In genomic region chr11:2790581-2790925, GRCh38 we compare ENCODE assay signal across 16 cellular contexts.
DNase-seq lines count a peak whose midpoint lies in the region; ATAC-seq and TF ChIP-seq lines count a peak whose summit lies in the region.
"Had no signal": no experiment of that assay in that cellular context is flagged by ENCODE, and none has a peak within 500 bp of the region (broad histone marks: within the 10 kb centered on the region; RNA-seq: fewer than 3 reads in every experiment).

No MANE protein-coding gene starts in this region.

- H3K4me1 Mint-ChIP-seq in activated naive CD4-positive, alpha-beta T cell treated with anti-CD3 and anti-CD28 coated beads, Interleukin-2, amount 50 U/mL, for 24 hours = peaks cover 8% of the 10 kb centered on the region

- H3K27me3 Mint-ChIP-seq in activated naive CD4-positive, alpha-beta T cell treated with anti-CD3 and anti-CD28 coated beads, Interleukin-2, amount 50 U/mL, for 24 hours = no peaks in the 10 kb centered on the region

- H3K4me3 ChIP-seq in lower lobe of right lung (no peak overlapping the region), tibial artery (no peak overlapping the region)

- DNase-seq in activated effector memory CD4-positive, alpha-beta T cell treated with anti-CD3 and anti-CD28 coated beads, Interleukin-2, amount 50 U/mL, for 16 hours = peak; percentile 34
- no peak for DNase-seq in activated effector memory CD4-positive, alpha-beta T cell treated with Interleukin-2 at 50 U/mL for 16 hours
- DNase-seq in lower lobe of right lung (peak; percentile 40), tibial artery (peak; percentile 18 to 45), NCI-H1105 (lab: John Stamatoyannopoulos, UW) (no peak)
- DNase-seq: ACHN; activated CD4-positive, alpha-beta T cell treated with anti-CD3 and anti-CD28 coated beads, Interleukin-2, amount 50 U/mL, for 4 hours; HFFc6; NCI-H1694; NCI-H524 treated with DMSO at 0.1 percent for 48 hours; small intestine had no signal

- H3K4me1 ChIP-seq in lower lobe of right lung (peaks cover 10% of the 10 kb centered on the region), tibial artery (peaks cover 0 to 25% (median 13%) of the 10 kb centered on the region in 4 donors)

- ATAC-seq in lower lobe of right lung (no peak), HG03439 (IDR thresholded peaks at IDR 0.05; ENCODE audit: unreplicated experiment) (no peak), GM19467 (IDR thresholded peaks at IDR 0.05; ENCODE audit: unreplicated experiment) (no peak)
- ATAC-seq: Panc1 had no signal

- no peaks in the 10 kb centered on the region for H3K9me3 Mint-ChIP-seq in activated naive CD4-positive, alpha-beta T cell treated with anti-CD3 and anti-CD28 coated beads, Interleukin-2, amount 50 U/mL, for 24 hours
- H3K9me3 Mint-ChIP-seq: HFFc6; T-helper 1 cell treated with Interleukin-12 subunit alpha and Interleukin-12 subunit beta and Interleukin-4 antibody, amounts not matched to agents 30 μg/mL and 1 μg/mL, for 36 hours had no signal

- H3K9me3 ChIP-seq in lower lobe of right lung (no peaks in the 10 kb centered on the region), tibial artery (peaks cover 0 to 3% (median 0%) of the 10 kb centered on the region in 3 donors)

- H3K36me3 ChIP-seq in lower lobe of right lung (no peaks in the 10 kb centered on the region), tibial artery (no peaks in the 10 kb centered on the region)

- no peak for TF ChIP-seq CTCF in lower lobe of right lung (IDR thresholded peaks at IDR 0.05)
- no peak for TF ChIP-seq CTCF in tibial artery (IDR thresholded peaks at IDR 0.05)

- H3K27me3 ChIP-seq in lower lobe of right lung (ENCODE audit: low read depth) (no peaks in the 10 kb centered on the region), tibial artery (peaks cover 0 to 12% of the 10 kb centered on the region in 2 donors)

- H3K27ac Mint-ChIP-seq in activated naive CD4-positive, alpha-beta T cell treated with anti-CD3 and anti-CD28 coated beads, Interleukin-2, amount 50 U/mL, for 24 hours = no peak overlapping the region
- H3K27ac Mint-ChIP-seq: HFFc6; T-helper 1 cell treated with Interleukin-12 subunit alpha and Interleukin-12 subunit beta and Interleukin-4 antibody, amounts not matched to agents 30 μg/mL and 1 μg/mL, for 36 hours had no signal

- intact Hi-C loops in lower lobe of right lung (cut with DNase I) (no loop called here), tibial artery (cut with DNase I; ENCODE audit: low total_unique reads) (no loop called here)

- H3K36me3 Mint-ChIP-seq in activated naive CD4-positive, alpha-beta T cell treated with anti-CD3 and anti-CD28 coated beads, Interleukin-2, amount 50 U/mL, for 24 hours = peaks cover 5% of the 10 kb centered on the region

- H3K27ac ChIP-seq in lower lobe of right lung (no peak overlapping the region), tibial artery (no peak overlapping the region)

- peak overlapping the region; percentile 61 for H3K4me3 Mint-ChIP-seq in activated naive CD4-positive, alpha-beta T cell treated with anti-CD3 and anti-CD28 coated beads, Interleukin-2, amount 50 U/mL, for 24 hours
- H3K4me3 Mint-ChIP-seq: HFFc6; T-helper 1 cell treated with Interleukin-12 subunit alpha and Interleukin-12 subunit beta and Interleukin-4 antibody, amounts not matched to agents 30 μg/mL and 1 μg/mL, for 36 hours had no signal

Comparison
In these comparisons a context has a peak if more than half of its experiments do, and no peak if none do; other contexts are left out.
1. DNase-seq: peak in activated effector memory CD4-positive, alpha-beta T cell treated with anti-CD3 and anti-CD28 coated beads, Interleukin-2, amount 50 U/mL, for 16 hours (single experiment), lower lobe of right lung (single experiment) and tibial artery (2 of 2); none in activated effector memory CD4-positive, alpha-beta T cell treated with Interleukin-2 at 50 U/mL for 16 hours (single experiment) and NCI-H1105 (single experiment).